In genomic region chr20:38034961-38035360, GRCh38 we compare ENCODE assay signal across 9 cellular contexts. TPM values are rescaled to one million over a fixed set of nuclear protein-coding genes. Genes with fewer than 3 reads are reported as not detected.
DNase-seq lines count a peak whose midpoint lies in the region; ATAC-seq, FAIRE-seq and TF ChIP-seq lines count a peak whose summit lies in the region.
"Had no signal": no experiment of that assay in that cellular context is flagged by ENCODE, and none has a peak within 500 bp of the region (broad histone marks: within the 10 kb centered on the region; RNA-seq: fewer than 3 reads in every experiment).

No MANE protein-coding gene starts in this region.

- DNase-seq in MCF 10A (ENCODE audit: unreplicated experiment) (no peak), H54 (ENCODE audit: insufficient read length, low spot score) (no peak), left lobe of liver (ENCODE audit: low spot score) (no peak), mucosa of gallbladder (ENCODE audit: low spot score) (no peak)
- DNase-seq: NCI-H1105 had no signal

- H3K9me3 ChIP-seq in HUES48 (ENCODE audit: control insufficient read depth, insufficient read depth, low read length) (no peaks in the 10 kb centered on the region), muscle layer of duodenum (ENCODE audit: control insufficient read depth in 1 of 2, low read length in 2 of 2) (no peaks in the 10 kb centered on the region)

- H3K36me3 Mint-ChIP-seq in MCF 10A (ENCODE audit: insufficient read depth, unreplicated experiment): peaks cover 39% of the 10 kb centered on the region

- no peaks in the 10 kb centered on the region for H3K27me3 Mint-ChIP-seq in MCF 10A (ENCODE audit: insufficient read depth, unreplicated experiment)

- FAIRE-seq in H54 (lab: Jason Lieb, UNC): no peak

- POLR2A ChIA-PET in MCF 10A (lab: Yijun Ruan, JAX): interaction anchor here (0.6 to 3.4 kb wide), 8 partner anchors 8 to 184 kb away, joined by 3 to 67 read pairs (median 10); no protein-coding TSS in a partner anchor

- TSS peak; percentile 33 for BruUV-seq in MCF 10A (replicated peaks; lab: Mats Ljungman, UMichigan)

- H3K36me3 ChIP-seq in ACC112 (ENCODE audit: insufficient read depth, low read length) (peaks cover 12% of the 10 kb centered on the region; the same call in 1 of the 2 replicates), HUES48 (ENCODE audit: control insufficient read depth, insufficient read depth, low read length) (peaks cover 27% of the 10 kb centered on the region), muscle layer of duodenum (ENCODE audit: control insufficient read depth in 1 of 2, insufficient read depth in 2 of 2, low read length in 2 of 2) (peaks cover 0 to 8% of the 10 kb centered on the region in 2 donors)

- H3K4me3 Mint-ChIP-seq in MCF 10A (ENCODE audit: unreplicated experiment): peak overlapping the region; percentile 82

- no peak overlapping the region for H3K9ac ChIP-seq in HUES48 (ENCODE audit: low read depth, low read length)

- H3K4me1 ChIP-seq in ACC112 (ENCODE audit: control insufficient read depth, insufficient read depth, low read length, unreplicated experiment) (peaks cover 37% of the 10 kb centered on the region), HUES48 (ENCODE audit: control insufficient read depth, insufficient read depth, low read length) (peaks cover 17% of the 10 kb centered on the region), muscle layer of duodenum (ENCODE audit: control insufficient read depth in 1 of 2, insufficient read depth in 2 of 2, low read length in 2 of 2) (peaks cover 28 to 38% of the 10 kb centered on the region in 2 donors)

- no peaks in the 10 kb centered on the region for H3K9me3 Mint-ChIP-seq in MCF 10A (ENCODE audit: unreplicated experiment)

- H3K4me3 ChIP-seq in ACC112 (ENCODE audit: low read depth, low read length) (peak overlapping the region; percentile 99), HUES48 (ENCODE audit: low read depth, low read length) (peak overlapping the region; percentile 93), muscle layer of duodenum (ENCODE audit: low read depth in 1 of 2, low read length in 2 of 2) (peak overlapping the region; percentile 99 to 100)

- no peak for ATAC-seq in HG03025 (IDR thresholded peaks at IDR 0.05; ENCODE audit: low FRiP score, unreplicated experiment)
- ATAC-seq in left lobe of liver: no peak

- CTCF ChIA-PET in MCF 10A (lab: Yijun Ruan, JAX): interaction anchor here (0.5 to 6.1 kb wide), 4 partner anchors 9 to 400 kb away, joined by 3 to 35 read pairs (median 13); partner anchors contain the start of gene SNHG17

- peaks cover 33% of the 10 kb centered on the region for H3K4me1 Mint-ChIP-seq in MCF 10A (ENCODE audit: insufficient read depth, unreplicated experiment)

- H3K27me3 ChIP-seq in ACC112 (ENCODE audit: insufficient read depth, low read length) (no peaks in the 10 kb centered on the region), HUES48 (ENCODE audit: control insufficient read depth, insufficient read depth, low read length) (no peaks in the 10 kb centered on the region), muscle layer of duodenum (ENCODE audit: low read depth, low read length) (no peaks in the 10 kb centered on the region)

- H3K27ac Mint-ChIP-seq in MCF 10A (ENCODE audit: low read depth, unreplicated experiment): peak overlapping the region; percentile 92

- H3K27ac ChIP-seq in ACC112 (ENCODE audit: low read depth, low read length) (no peak overlapping the region), HUES48 (ENCODE audit: low read depth, low read length) (no peak overlapping the region), muscle layer of duodenum (ENCODE audit: low read length) (no peak overlapping the region)

- TF ChIP-seq POLR2A in H54 (IDR thresholded peaks at IDR 0.05; ENCODE audit: low read depth, low read length): no peak

- intact Hi-C loops in MCF 10A (cut with micrococcal nuclease): loop anchor here (5.0 kb wide), 1 partner anchor 43 kb away; no protein-coding TSS in a partner anchor

- TF ChIP-seq CTCF in MCF 10A (IDR thresholded peaks at IDR 0.05; ENCODE audit: unreplicated experiment): no peak

- no peak overlapping the region for H2AFZ ChIP-seq in ACC112 (ENCODE audit: low read length, unreplicated experiment)

- peaks cover 94% of the 10 kb centered on the region for H3K79me2 ChIP-seq in ACC112 (ENCODE audit: control insufficient read depth, insufficient read depth, low read length, unreplicated experiment)

RNA-seq across cellular contexts. Expression of gene RPRD1B, which starts 1.4 kb away (rescaled TPM):
- total RNA-seq in MCF 10A (2022) (42.6 and 53.0 TPM in 2 replicates), left lobe of liver (22.8 TPM), mucosa of gallbladder (30.5 TPM)

RNA-seq across cellular contexts. Expression of gene TTI1, which starts 1.7 kb away (rescaled TPM):
- total RNA-seq in MCF 10A (2022) (17.1 and 18.3 TPM in 2 replicates), left lobe of liver (10.3 TPM), mucosa of gallbladder (19.1 TPM)
